Comparison of ENCODE assay signal across 1 cellular context in genomic region chr1:109790329-109790728, GRCh38.
TF ChIP-seq lines count a peak whose summit lies in the region.

No MANE protein-coding gene starts in this region.

TF ChIP-seq in endothelial cell of umbilical vein, 7 proteins besides CTCF, POLR2A, EP300 and RAD21:
- TF ChIP-seq POLR2AphosphoS5 (IDR thresholded peaks at IDR 0.05; ENCODE audit: insufficient read depth, low read depth, low read length) (no peak), EZH2 (IDR thresholded peaks at IDR 0.05; ENCODE audit: borderline replicate concordance, low read depth, low read length, severe bottlenecking) (no peak), JUN (IDR thresholded peaks at IDR 0.05; ENCODE audit: borderline replicate concordance, insufficient read depth, insufficient read length, low read depth) (no peak), MYC (IDR thresholded peaks at IDR 0.05; ENCODE audit: low read depth, low read length) (no peak), MAX (IDR thresholded peaks at IDR 0.05; ENCODE audit: insufficient read depth, insufficient read length) (no peak), GATA2 (IDR thresholded peaks at IDR 0.05; ENCODE audit: insufficient read depth, insufficient read length, low read depth, low read length) (no peak), FOS (IDR thresholded peaks at IDR 0.05; ENCODE audit: borderline replicate concordance, insufficient read depth, low read length) (no peak)
